Comparison of ENCODE assay signal across 24 cellular contexts in the genomic region with DNA sequence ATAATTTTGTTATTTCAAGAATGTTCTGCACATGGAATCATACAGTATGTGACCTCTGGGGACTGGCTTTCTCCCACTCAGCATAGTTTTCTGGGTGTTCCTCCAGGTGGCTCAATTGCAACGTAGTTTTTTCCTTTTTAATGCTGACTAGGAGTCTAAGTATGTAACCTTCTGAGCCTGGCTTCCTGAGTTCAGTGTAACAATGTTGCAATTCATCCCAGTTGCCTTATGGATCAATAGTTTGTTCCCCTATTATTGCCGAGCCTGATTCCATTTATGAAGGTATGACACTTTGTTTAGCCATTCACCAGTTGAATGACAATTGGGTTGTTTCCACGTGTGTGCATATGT.
"Had no signal": no experiment of that assay in that cellular context is flagged by ENCODE, and none has a peak within 500 bp of the region (broad histone marks: within the 10 kb centered on the region; RNA-seq: fewer than 3 reads in every experiment).

No MANE protein-coding gene starts in this region.

- H3K27ac Mint-ChIP-seq: activated CD8-positive, alpha-beta T cell treated with anti-CD3 and anti-CD28 coated beads, Interleukin-2, amount 10 ng/mL, durations not matched to agents 7 days and 5 days; activated naive CD4-positive, alpha-beta T cell treated with anti-CD3 and anti-CD28 coated beads, Interleukin-2, amount 50 U/mL, for 24 hours; activated T-helper 1 cell treated with anti-CD3 and anti-CD28 coated beads, Interleukin-12 subunit alpha, Interleukin-12 subunit beta, Interleukin-2, Interleukin-4 antibody, amounts not matched to agents 30 ng/mL and 10 ng/mL and 1 ng/mL, durations not matched to agents 14 hours and 24 hours and 36 hours; effector memory CD8-positive, alpha-beta T cell; immature natural killer cell; nephron; T-cell had no signal

- ATAC-seq: activated CD8-positive, alpha-beta T cell treated with anti-CD3 and anti-CD28 coated beads, Interleukin-2, amount 10 ng/mL, durations not matched to agents 7 days and 5 days; effector memory CD8-positive, alpha-beta T cell; stimulated activated naive CD8-positive, alpha-beta T cell treated with anti-CD3 and anti-CD28 coated beads, Interleukin-15, Interleukin-2, amounts not matched to agents 100 U/mL and 50 U/mL, for 24 hours; T-cell had no signal

- H3K4me1 Mint-ChIP-seq: activated naive CD4-positive, alpha-beta T cell treated with anti-CD3 and anti-CD28 coated beads, Interleukin-2, amount 50 U/mL, for 24 hours; immature natural killer cell; nephron; T-cell had no signal

- H3K36me3 ChIP-seq: brain microvascular endothelial cell had no signal

- H3K4me1 ChIP-seq: spleen, upper lobe of left lung had no signal

- H3K27me3 Mint-ChIP-seq: activated naive CD4-positive, alpha-beta T cell treated with anti-CD3 and anti-CD28 coated beads, Interleukin-2, amount 50 U/mL, for 24 hours; effector memory CD8-positive, alpha-beta T cell; T-cell had no signal

- H3K27ac ChIP-seq: brain microvascular endothelial cell, dorsolateral prefrontal cortex, epithelial cell of prostate, spleen, upper lobe of left lung, WERI-Rb-1 had no signal

- H3K9me3 ChIP-seq: upper lobe of left lung had no signal

- H3K4me3 Mint-ChIP-seq: activated CD8-positive, alpha-beta T cell treated with anti-CD3 and anti-CD28 coated beads, Interleukin-2, amount 10 ng/mL, durations not matched to agents 7 days and 5 days; activated naive CD4-positive, alpha-beta T cell treated with anti-CD3 and anti-CD28 coated beads, Interleukin-2, amount 50 U/mL, for 24 hours; activated T-helper 1 cell treated with anti-CD3 and anti-CD28 coated beads, Interleukin-12 subunit alpha, Interleukin-12 subunit beta, Interleukin-2, Interleukin-4 antibody, amounts not matched to agents 30 ng/mL and 10 ng/mL and 1 ng/mL, durations not matched to agents 14 hours and 24 hours and 36 hours; effector memory CD8-positive, alpha-beta T cell; immature natural killer cell; nephron; T-cell had no signal

- H3K4me3 ChIP-seq: dorsolateral prefrontal cortex, spleen, upper lobe of left lung had no signal

- H3K27me3 ChIP-seq: brain microvascular endothelial cell, dorsolateral prefrontal cortex, spleen, upper lobe of left lung had no signal

- DNase-seq: activated CD4-positive, alpha-beta T cell treated with anti-CD3 and anti-CD28 coated beads, Interleukin-2, amount 50 U/mL, for 1 hour; activated CD4-positive, CD25-positive, alpha-beta regulatory T cell treated with anti-CD3 and anti-CD28 coated beads, Interleukin-2, amount 50 U/mL, for 72 hours; activated CD8-positive, alpha-beta T cell treated with anti-CD3 and anti-CD28 coated beads, Interleukin-2, amount 10 ng/mL, durations not matched to agents 7 days and 5 days; activated gamma-delta T cell; aorta; brain microvascular endothelial cell; caudate nucleus; effector memory CD8-positive, alpha-beta T cell; foreskin melanocyte; immature natural killer cell; kidney glomerular epithelial cell; mesenchymal stem cell; occipital lobe; spleen; stimulated activated CD4-positive, alpha-beta T cell treated with anti-CD3 and anti-CD28 coated beads, Interleukin-4, amount 100 ng/mL, for 1 hour; stimulated activated naive CD8-positive, alpha-beta T cell treated with anti-CD3 and anti-CD28 coated beads, Interleukin-15, Interleukin-2, amounts not matched to agents 100 U/mL and 50 U/mL, for 24 hours; T-cell; WERI-Rb-1 had no signal
